14 cellular contexts compared by ENCODE assay signal in the genomic region with DNA sequence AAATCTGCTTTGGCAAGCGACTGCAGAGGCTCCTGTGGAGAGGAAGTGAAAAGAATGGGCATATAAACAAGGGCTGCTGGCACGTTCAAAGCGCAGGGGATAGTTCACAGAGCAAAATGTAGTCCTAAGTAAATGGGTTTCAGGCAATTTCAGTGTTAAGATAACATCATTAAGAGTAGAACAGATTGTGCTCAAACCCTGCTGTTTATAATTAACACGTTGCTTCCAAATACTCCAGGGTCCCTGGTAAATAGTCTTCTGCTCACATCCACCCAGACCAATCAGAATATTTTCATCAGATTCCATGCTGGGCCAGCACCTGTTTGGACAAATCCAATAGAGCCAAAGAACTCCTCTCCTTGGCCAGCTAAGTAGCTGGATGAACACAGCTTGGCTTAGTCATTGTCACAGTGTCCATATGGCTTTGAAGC.
DNase-seq lines count a peak whose midpoint lies in the region; ATAC-seq and TF ChIP-seq lines count a peak whose summit lies in the region.
"Had no signal": no experiment of that assay in that cellular context is flagged by ENCODE, and none has a peak within 500 bp of the region (broad histone marks: within the 10 kb centered on the region; RNA-seq: fewer than 3 reads in every experiment).

No MANE protein-coding gene starts in this region.

- H3K27me3 ChIP-seq in WERI-Rb-1 (ENCODE audit: insufficient read depth, low read depth, severe bottlenecking), result no peaks in the 10 kb centered on the region
- H3K27me3 ChIP-seq: brain microvascular endothelial cell, foreskin keratinocyte, neutrophil had no signal

- no peak for ATAC-seq in GM21576 (IDR thresholded peaks at IDR 0.05; ENCODE audit: unreplicated experiment)
- no peak for ATAC-seq in T-cell (replicated peaks in 1 of 4)
- ATAC-seq: foreskin keratinocyte; lower lobe of right lung; stimulated activated naive CD8-positive, alpha-beta T cell treated with anti-CD3 and anti-CD28 coated beads, Interleukin-15, Interleukin-2, amounts not matched to agents 100 U/mL and 50 U/mL, for 24 hours had no signal

- CTCF ChIA-PET in T-cell (lab: Charles Lee), result interaction anchor here in 1 of 2 donors (0.7 kb wide), 1 partner anchor 633 kb away, joined by 6 read pairs; no protein-coding TSS in a partner anchor

- no peak overlapping the region for H3K4me3 ChIP-seq in WERI-Rb-1 (ENCODE audit: low read depth, low read length)
- H3K4me3 ChIP-seq: lower lobe of right lung had no signal

- H3K9me3 Mint-ChIP-seq in T-cell, result peaks cover 7 to 21% (median 14%) of the 10 kb centered on the region in 3 donors

- H3K9me3 ChIP-seq in WERI-Rb-1 (ENCODE audit: severe bottlenecking), result no peaks in the 10 kb centered on the region
- H3K9me3 ChIP-seq: lower lobe of right lung, neutrophil had no signal

- H3K36me3 Mint-ChIP-seq in T-cell, result peaks cover 69% of the 10 kb centered on the region

- peak; percentile 93 for DNase-seq in COR-L47 (lab: John Stamatoyannopoulos, UW)
- peak; percentile 98 for DNase-seq in NCI-H2171 treated with DMSO at 0.1 percent for 48 hours (lab: John Stamatoyannopoulos, UW)
- DNase-seq in WERI-Rb-1, result peak; percentile 10
- DNase-seq in medulla oblongata (ENCODE audit: extremely low spot score), result peak; percentile 7
- no peak for DNase-seq in middle frontal gyrus (ENCODE audit: extremely low spot score, low spot score)
- DNase-seq in NCI-H226, result no peak
- DNase-seq in T-cell, result no peak
- DNase-seq: brain microvascular endothelial cell; effector memory CD4-positive, alpha-beta T cell; foreskin keratinocyte; lower lobe of right lung; stimulated activated naive CD8-positive, alpha-beta T cell treated with anti-CD3 and anti-CD28 coated beads, Interleukin-15, Interleukin-2, amounts not matched to agents 100 U/mL and 50 U/mL, for 24 hours had no signal

- no peak overlapping the region for H3K27ac Mint-ChIP-seq in T-cell

- peaks cover 22% of the 10 kb centered on the region for H3K36me3 ChIP-seq in WERI-Rb-1
- H3K36me3 ChIP-seq: brain microvascular endothelial cell had no signal

- H3K4me1 Mint-ChIP-seq in T-cell, result no peaks in the 10 kb centered on the region

- no peak for TF ChIP-seq CTCF in WERI-Rb-1 (IDR thresholded peaks at IDR 0.05; ENCODE audit: low read depth, low read length)

- POLR2A ChIA-PET in T-cell (lab: Charles Lee), result interaction anchor here (0.6 to 0.7 kb wide), 3 partner anchors 10 to 22 kb away, joined by 3 to 9 read pairs (median 5); no protein-coding TSS in a partner anchor

- H3K27ac ChIP-seq in WERI-Rb-1, result no peak overlapping the region
- H3K27ac ChIP-seq: brain microvascular endothelial cell, foreskin keratinocyte, lower lobe of right lung, neutrophil had no signal

- H3K27me3 Mint-ChIP-seq in T-cell, result no peaks in the 10 kb centered on the region

- no peak overlapping the region for H3K4me3 Mint-ChIP-seq in T-cell

Comparison
In these comparisons a context has a peak if more than half of its experiments do, and no peak if none do; other contexts are left out.
1. DNase-seq: peak in COR-L47 (single experiment), NCI-H2171 treated with DMSO at 0.1 percent for 48 hours (single experiment), WERI-Rb-1 (single experiment) and medulla oblongata (single experiment); none in middle frontal gyrus (single experiment), NCI-H226 (single experiment) and T-cell (0 of 34).